19 cellular contexts compared by ENCODE assay signal in genomic region chr2:149787206-149787605, GRCh38.
"Had no signal": no experiment of that assay in that cellular context is flagged by ENCODE, and none has a peak within 500 bp of the region (broad histone marks: within the 10 kb centered on the region; RNA-seq: fewer than 3 reads in every experiment).

No MANE protein-coding gene starts in this region.

- ATAC-seq: effector memory CD8-positive, alpha-beta T cell; psoas muscle; right lobe of liver had no signal

- H2AFZ ChIP-seq: hepatocyte had no signal

- H3K27me3 ChIP-seq: cardiac muscle cell, esophagus squamous epithelium, hepatocyte, right lobe of liver, spleen, suprapubic skin, thyroid gland had no signal

- H3K4me1 Mint-ChIP-seq: naive B cell, nephron had no signal

- H3K4me1 ChIP-seq: spleen, thyroid gland had no signal

- H3K27ac Mint-ChIP-seq: dendritic cell treated with granulocyte-macrophage colony-stimulating factor and Interleukin-4, amounts not matched to agents 40 ng/mL and 50 ng/mL, for 4 days; effector memory CD8-positive, alpha-beta T cell; nephron; type B pancreatic cell had no signal

- H3K9me3 ChIP-seq: esophagus squamous epithelium, psoas muscle, right lobe of liver, suprapubic skin, thyroid gland had no signal

- H3K36me3 Mint-ChIP-seq: naive B cell, type B pancreatic cell had no signal

- H3K4me3 ChIP-seq: cardiac muscle cell, esophagus squamous epithelium, hepatocyte, psoas muscle, right lobe of liver, spleen, suprapubic skin, thyroid gland had no signal

- H3K79me2 ChIP-seq: hepatocyte had no signal

- H3K4me2 ChIP-seq: hepatocyte had no signal

- DNase-seq: effector memory CD8-positive, alpha-beta T cell; esophagus squamous epithelium; kidney glomerular epithelial cell; naive B cell; psoas muscle; retina; right lobe of liver; spleen; stimulated activated CD4-positive, alpha-beta T cell treated with anti-CD3 and anti-CD28 coated beads, Interleukin-15, amount 100 ng/mL, for 24 hours; stimulated activated CD4-positive, alpha-beta T cell treated with anti-CD3 and anti-CD28 coated beads, Interleukin-1b, Interleukin-23, amount 100 ng/mL, for 48 hours; stimulated activated CD4-positive, alpha-beta T cell treated with anti-CD3 and anti-CD28 coated beads, Interleukin-4, amount 100 ng/mL, for 4 hours; stimulated activated naive CD4-positive, alpha-beta T cell treated with Interleukin-2 at 50 U/mL for 16 hours; thyroid gland had no signal

- H3K27ac ChIP-seq: cardiac muscle cell, esophagus squamous epithelium, hepatocyte, psoas muscle, right lobe of liver, spleen, suprapubic skin, thyroid gland had no signal

- H3K36me3 ChIP-seq: cardiac muscle cell, esophagus squamous epithelium, right lobe of liver, spleen, suprapubic skin, thyroid gland had no signal

- H3K4me3 Mint-ChIP-seq: dendritic cell treated with granulocyte-macrophage colony-stimulating factor and Interleukin-4, amounts not matched to agents 40 ng/mL and 50 ng/mL, for 4 days; effector memory CD8-positive, alpha-beta T cell; naive B cell; nephron; type B pancreatic cell had no signal

- H3K27me3 Mint-ChIP-seq: dendritic cell treated with granulocyte-macrophage colony-stimulating factor and Interleukin-4, amounts not matched to agents 40 ng/mL and 50 ng/mL, for 4 days; effector memory CD8-positive, alpha-beta T cell; naive B cell had no signal
